20 cellular contexts compared by ENCODE assay signal in the genomic region with DNA sequence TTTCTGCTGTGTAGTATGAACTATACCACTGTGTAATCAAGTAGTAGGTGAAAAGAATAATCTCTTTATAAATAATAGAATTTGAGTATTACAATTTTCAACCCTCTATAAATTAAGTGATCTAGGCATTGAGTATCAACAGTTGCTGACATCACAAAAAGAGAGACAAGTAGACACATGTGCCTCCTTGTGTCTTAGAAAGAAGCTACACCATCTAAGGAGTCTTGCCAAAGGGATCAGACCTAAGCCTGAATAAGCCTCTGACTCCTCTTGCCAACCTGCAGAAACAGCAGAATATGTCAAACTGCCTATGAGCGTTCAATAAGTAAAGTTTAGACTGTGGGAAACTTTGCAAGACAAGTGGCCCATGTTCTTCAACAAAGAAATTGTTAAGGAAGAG.
"Had no signal": no experiment of that assay in that cellular context is flagged by ENCODE, and none has a peak within 500 bp of the region (broad histone marks: within the 10 kb centered on the region; RNA-seq: fewer than 3 reads in every experiment).

No MANE protein-coding gene starts in this region.

- H3K4me3 ChIP-seq: colonic mucosa, mucosa of descending colon, neural progenitor cell, tibial artery had no signal

- H3K4me1 ChIP-seq: colonic mucosa had no signal

- DNase-seq: activated CD4-positive, alpha-beta T cell treated with anti-CD3 and anti-CD28 coated beads, Interleukin-2, amount 10 ng/mL, durations not matched to agents 24 days and 14 days; activated CD4-positive, CD25-positive, alpha-beta regulatory T cell; activated CD8-positive, alpha-beta T cell treated with anti-CD3 and anti-CD28 coated beads for 36 hours; activated effector memory CD4-positive, alpha-beta T cell treated with Interleukin-2 at 50 U/mL for 16 hours; activated naive CD4-positive, alpha-beta T cell treated with anti-CD3 and anti-CD28 coated beads, Interleukin-2, amount 10 ng/mL, durations not matched to agents 7 days and 5 days; activated naive CD8-positive, alpha-beta T cell treated with anti-CD3 and anti-CD28 coated beads, Interleukin-2, amount 50 U/mL, for 24 hours; activated T-cell treated with anti-CD3 and anti-CD28 coated beads, Interleukin-2, amount 50 U/mL, for 48 hours; anterior cingulate cortex; colonic mucosa; erythroblast; mesenchymal stem cell; mucosa of descending colon; naive thymus-derived CD4-positive, alpha-beta T cell; stimulated activated naive CD8-positive, alpha-beta T cell treated with anti-CD3 and anti-CD28 coated beads, Interleukin-15, Interleukin-2, amounts not matched to agents 100 U/mL and 50 U/mL, for 24 hours; substantia nigra; tibial artery had no signal

- ATAC-seq: activated CD8-positive, alpha-beta T cell treated with anti-CD3 and anti-CD28 coated beads for 36 hours; activated naive CD8-positive, alpha-beta T cell treated with anti-CD3 and anti-CD28 coated beads, Interleukin-2, amount 50 U/mL, for 24 hours; mucosa of descending colon; naive thymus-derived CD4-positive, alpha-beta T cell; stimulated activated naive CD8-positive, alpha-beta T cell treated with anti-CD3 and anti-CD28 coated beads, Interleukin-15, Interleukin-2, amounts not matched to agents 100 U/mL and 50 U/mL, for 24 hours had no signal

- H3K27ac Mint-ChIP-seq: activated CD4-positive, alpha-beta T cell treated with anti-CD3 and anti-CD28 coated beads, Interleukin-2, amount 10 ng/mL, durations not matched to agents 24 days and 14 days; activated CD8-positive, alpha-beta T cell treated with anti-CD3 and anti-CD28 coated beads for 36 hours; activated naive CD4-positive, alpha-beta T cell treated with anti-CD3 and anti-CD28 coated beads, Interleukin-2, amount 10 ng/mL, durations not matched to agents 7 days and 5 days; activated naive CD8-positive, alpha-beta T cell treated with anti-CD3 and anti-CD28 coated beads, Interleukin-2, amount 50 U/mL, for 24 hours; brain; naive thymus-derived CD4-positive, alpha-beta T cell; neural progenitor cell; progenitor cell of endocrine pancreas had no signal

- H3K27me3 Mint-ChIP-seq: progenitor cell of endocrine pancreas had no signal

- H3K9me3 ChIP-seq: colonic mucosa, mucosa of descending colon, tibial artery had no signal

- H3K36me3 Mint-ChIP-seq: activated naive CD4-positive, alpha-beta T cell treated with anti-CD3 and anti-CD28 coated beads, Interleukin-2, amount 10 ng/mL, durations not matched to agents 7 days and 5 days; brain; neural progenitor cell had no signal

- H3K36me3 ChIP-seq: colonic mucosa, neural progenitor cell, tibial artery had no signal

- H3K4me3 Mint-ChIP-seq: activated CD4-positive, alpha-beta T cell treated with anti-CD3 and anti-CD28 coated beads, Interleukin-2, amount 10 ng/mL, durations not matched to agents 24 days and 14 days; activated CD8-positive, alpha-beta T cell treated with anti-CD3 and anti-CD28 coated beads for 36 hours; activated naive CD4-positive, alpha-beta T cell treated with anti-CD3 and anti-CD28 coated beads, Interleukin-2, amount 10 ng/mL, durations not matched to agents 7 days and 5 days; activated naive CD8-positive, alpha-beta T cell treated with anti-CD3 and anti-CD28 coated beads, Interleukin-2, amount 50 U/mL, for 24 hours; brain; central memory CD8-positive, alpha-beta T cell; naive thymus-derived CD4-positive, alpha-beta T cell; neural progenitor cell had no signal

- H3K9me3 Mint-ChIP-seq: activated CD4-positive, alpha-beta T cell treated with anti-CD3 and anti-CD28 coated beads, Interleukin-2, amount 10 ng/mL, durations not matched to agents 24 days and 14 days; activated CD8-positive, alpha-beta T cell treated with anti-CD3 and anti-CD28 coated beads for 36 hours; activated naive CD4-positive, alpha-beta T cell treated with anti-CD3 and anti-CD28 coated beads, Interleukin-2, amount 10 ng/mL, durations not matched to agents 7 days and 5 days; activated naive CD8-positive, alpha-beta T cell treated with anti-CD3 and anti-CD28 coated beads, Interleukin-2, amount 50 U/mL, for 24 hours; central memory CD8-positive, alpha-beta T cell; neural progenitor cell had no signal

- H3K27ac ChIP-seq: colonic mucosa, neural progenitor cell, tibial artery had no signal

- H3K27me3 ChIP-seq: colonic mucosa, tibial artery had no signal
